In genomic region chr12:76375470-76375869, GRCh38 we compare ENCODE assay signal across 1 cellular context.
TF ChIP-seq lines count a peak whose summit lies in the region.

No MANE protein-coding gene starts in this region.

TF ChIP-seq in IMR-90, 13 proteins besides CTCF, POLR2A, EP300 and RAD21 (continued from another document):
- TF ChIP-seq ELK1 (IDR thresholded peaks at IDR 0.05; ENCODE audit: borderline replicate concordance, low read depth, low read length): no peak
